11 cellular contexts compared by ENCODE assay signal in the genomic region with DNA sequence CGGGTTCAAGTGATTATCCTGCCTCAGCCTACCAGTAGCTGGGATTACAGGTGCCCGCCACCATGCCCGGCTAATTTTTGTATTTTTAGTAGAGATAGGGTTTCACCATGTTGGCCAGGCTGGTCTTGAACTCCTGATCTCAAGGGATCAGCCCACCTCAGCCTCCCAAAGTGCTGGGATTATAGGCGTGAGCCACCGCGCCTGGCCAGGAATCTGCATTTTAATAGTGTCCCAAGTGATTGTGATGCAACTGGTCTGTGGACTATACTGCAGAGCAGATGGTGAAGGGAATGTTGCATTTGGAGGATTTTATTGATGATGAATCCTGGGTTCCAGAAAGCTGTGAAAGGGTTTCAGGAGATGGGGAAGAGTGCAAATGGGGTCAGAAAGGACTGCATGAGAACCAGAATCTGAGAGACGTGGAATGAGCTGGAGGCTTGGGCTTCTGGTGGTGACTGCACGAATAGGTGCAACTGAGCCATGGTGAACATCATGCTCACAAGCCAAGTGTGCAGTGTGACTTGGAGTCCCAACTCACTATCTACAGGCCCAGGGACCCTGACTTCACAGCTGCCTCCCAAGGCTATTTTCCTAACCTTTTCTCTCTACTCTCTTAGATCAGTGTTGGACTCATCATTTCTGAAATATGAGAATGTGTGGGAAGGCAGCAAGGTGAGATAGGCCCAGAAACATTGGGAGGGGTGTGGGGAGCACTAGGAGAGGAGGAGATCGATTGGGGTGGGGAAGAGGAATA. TPM values are rescaled to one million over a fixed set of nuclear protein-coding genes. Genes with fewer than 3 reads are reported as not detected.
DNase-seq lines count a peak whose midpoint lies in the region; ATAC-seq, FAIRE-seq and TF ChIP-seq lines count a peak whose summit lies in the region.
"Had no signal": no experiment of that assay in that cellular context is flagged by ENCODE, and none has a peak within 500 bp of the region (broad histone marks: within the 10 kb centered on the region; RNA-seq: fewer than 3 reads in every experiment).

No MANE protein-coding gene starts in this region.

- peaks cover 21% of the 10 kb centered on the region for H3K79me2 ChIP-seq in HepG2 (ENCODE audit: insufficient read depth, low read length)

- no peaks in the 10 kb centered on the region for H3K27me3 Mint-ChIP-seq in stimulated activated naive CD8-positive, alpha-beta T cell treated with anti-CD3 and anti-CD28 coated beads, Interleukin-15, Interleukin-2, amounts not matched to agents 100 ng/mL and 50 ng/mL, for 24 hours

- no peaks in the 10 kb centered on the region for H3K9me3 Mint-ChIP-seq in stimulated activated naive CD8-positive, alpha-beta T cell treated with anti-CD3 and anti-CD28 coated beads, Interleukin-15, Interleukin-2, amounts not matched to agents 100 ng/mL and 50 ng/mL, for 24 hours
- H3K9me3 Mint-ChIP-seq: stimulated activated effector memory CD8-positive, alpha-beta T cell treated with anti-CD3 and anti-CD28 coated beads, Interleukin-12 subunit alpha, Interleukin-12 subunit beta, amount 100 ng/mL, for 72 hours had no signal

- H3K27me3 ChIP-seq in HepG2 (ENCODE audit: control insufficient read depth in 1 of 2, insufficient read depth in 2 of 2, low read length in 2 of 2), result no peaks in the 10 kb centered on the region
- H3K27me3 ChIP-seq in right lobe of liver, result no peaks in the 10 kb centered on the region

- H3K4me3 Mint-ChIP-seq in stimulated activated naive CD8-positive, alpha-beta T cell treated with anti-CD3 and anti-CD28 coated beads, Interleukin-15, Interleukin-2, amounts not matched to agents 100 ng/mL and 50 ng/mL, for 24 hours, result no peak overlapping the region
- H3K4me3 Mint-ChIP-seq: stimulated activated effector memory CD8-positive, alpha-beta T cell treated with anti-CD3 and anti-CD28 coated beads, Interleukin-12 subunit alpha, Interleukin-12 subunit beta, amount 100 ng/mL, for 72 hours had no signal

- peaks cover 37% of the 10 kb centered on the region for H3K4me1 ChIP-seq in HepG2 (ENCODE audit: insufficient read depth, low read length)
- H3K4me1 ChIP-seq in right lobe of liver, result peaks cover 0 to 8% (median 3%) of the 10 kb centered on the region in 4 donors

- CTCF ChIA-PET in HepG2 (lab: Yijun Ruan, JAX; ENCODE audit: low intra/inter-chr PET ratio, low total read pairs), result interaction anchor here (1.4 kb wide), 1 partner anchor 33 kb away, joined by 10 read pairs; no protein-coding TSS in a partner anchor

- H3K4me1 Mint-ChIP-seq in stimulated activated naive CD8-positive, alpha-beta T cell treated with anti-CD3 and anti-CD28 coated beads, Interleukin-15, Interleukin-2, amounts not matched to agents 100 ng/mL and 50 ng/mL, for 24 hours (ENCODE audit: low read depth), result peaks cover 45% of the 10 kb centered on the region

- no peak for TF ChIP-seq RAD21 in HepG2 (CRISPR knock-in tag; IDR thresholded peaks at IDR 0.05)

- ATAC-seq in HepG2 (no peak), right lobe of liver (no peak), GM21528 (IDR thresholded peaks at IDR 0.05; ENCODE audit: low FRiP score, unreplicated experiment) (no peak), GM19395 (IDR thresholded peaks at IDR 0.05; ENCODE audit: unreplicated experiment) (no peak), HG03469 (IDR thresholded peaks at IDR 0.05; ENCODE audit: unreplicated experiment) (no peak)

- peaks cover 6% of the 10 kb centered on the region; the same call in 1 of the 2 replicates for H4K20me1 ChIP-seq in HepG2 (ENCODE audit: insufficient read depth, low read length)

- intact Hi-C loops in HepG2 (cut with micrococcal nuclease; ENCODE audit: unreplicated experiment), result loop anchor here (2.0 to 5.0 kb wide), 3 partner anchors 33 to 71 kb away; a partner anchor contains a TSS
- intact Hi-C loops in right lobe of liver (cut with DNase I), result loop anchor here (5.0 to 10.0 kb wide), 3 partner anchors 51 to 59 kb away; a partner anchor contains a TSS

- peaks cover 2 to 20% of the 10 kb centered on the region in 2 experiments for H3K36me3 ChIP-seq in HepG2 (replicated peaks in 1 of 2; ENCODE audit: control insufficient read depth in 1 of 2, insufficient read depth in 2 of 2, low read length in 2 of 2)
- H3K36me3 ChIP-seq in right lobe of liver, result peaks cover 4 to 29% (median 15%) of the 10 kb centered on the region in 4 donors

- POLR2A ChIA-PET in HepG2 (lab: Yijun Ruan, JAX), result interaction anchor here (2.0 to 4.7 kb wide), 4 partner anchors 35 to 72 kb away, joined by 6 to 40 read pairs (median 12); a partner anchor contains a TSS

- H3K9ac ChIP-seq in HepG2 (ENCODE audit: insufficient read depth, low read depth, low read length), result no peak overlapping the region

- no peak overlapping the region for H3K4me3 ChIP-seq in HepG2 (replicated peaks in 1 of 3; ENCODE audit: insufficient read depth in 1 of 3, low read depth in 2 of 3, low read length in 3 of 3)
- no peak overlapping the region for H3K4me3 ChIP-seq in right lobe of liver
- H3K4me3 ChIP-seq: lower lobe of right lung had no signal

- no peak for DNase-seq in HepG2 (ENCODE audit: low spot score)
- DNase-seq in right lobe of liver, result no peak
- DNase-seq in epithelial cell of prostate (ENCODE audit: low read depth, low spot score), result no peak

- H3K36me3 Mint-ChIP-seq in stimulated activated naive CD8-positive, alpha-beta T cell treated with anti-CD3 and anti-CD28 coated beads, Interleukin-15, Interleukin-2, amounts not matched to agents 100 ng/mL and 50 ng/mL, for 24 hours (ENCODE audit: low read depth), result peaks cover 40% of the 10 kb centered on the region

- H3K27ac Mint-ChIP-seq in stimulated activated naive CD8-positive, alpha-beta T cell treated with anti-CD3 and anti-CD28 coated beads, Interleukin-15, Interleukin-2, amounts not matched to agents 100 ng/mL and 50 ng/mL, for 24 hours, result peak overlapping the region; percentile 56

- no peak overlapping the region for H3K4me2 ChIP-seq in HepG2 (ENCODE audit: low read depth, low read length)

- H3K27ac ChIP-seq in HepG2 (ENCODE audit: extremely low read length, insufficient read depth, low read length) (no peak overlapping the region), right lobe of liver (no peak overlapping the region), epithelial cell of prostate (peak overlapping the region; percentile 40)
- H3K27ac ChIP-seq: lower lobe of right lung had no signal

- H3K9me3 ChIP-seq in HepG2 (ENCODE audit: low read length) (no peaks in the 10 kb centered on the region), right lobe of liver (no peaks in the 10 kb centered on the region)
- H3K9me3 ChIP-seq: lower lobe of right lung had no signal

- no peak for TF ChIP-seq CTCF in HepG2 (CRISPR knock-in tag; IDR thresholded peaks at IDR 0.05)
- no peak for TF ChIP-seq CTCF in right lobe of liver (IDR thresholded peaks at IDR 0.05)

- H2AFZ ChIP-seq in HepG2 (ENCODE audit: low read length), result no peak overlapping the region

- in situ Hi-C loops in HepG2 (cut with HindIII; ENCODE audit: extremely low pct_ligation_motif_present, low pct_unique_long_range_greater_than_20kb), result loop anchor here (5.0 kb wide), 1 partner anchor 56 kb away; a partner anchor contains a TSS

- WGBS in HepG2 (ENCODE audit: low lambda C conversion rate), result 92% methylated on average over 8 of the region's 9 CpGs
- 67% methylated on average over 9 of the region's 9 CpGs for WGBS in right lobe of liver (ENCODE audit: insufficient coverage, low coverage, low lambda C conversion rate, missing lambda C conversion rate)

- TF ChIP-seq EP300 in HepG2 (IDR thresholded peaks at IDR 0.05; ENCODE audit: low read depth in 2 of 2, low read length in 2 of 2) (no peak), HepG2 (CRISPR knock-in tag; IDR thresholded peaks at IDR 0.05; ENCODE audit: borderline replicate concordance) (no peak)

- TF ChIP-seq POLR2A in HepG2 (IDR thresholded peaks at IDR 0.05; ENCODE audit: insufficient read depth in 1 of 2, low read depth in 2 of 2, low read length in 2 of 2), result no peak
- TF ChIP-seq POLR2A in right lobe of liver (IDR thresholded peaks at IDR 0.05), result no peak
- TF ChIP-seq POLR2A in Raji (IDR thresholded peaks at IDR 0.05; ENCODE audit: insufficient read depth, low read depth, low read length), result peak; percentile 30; the same call in 1 of the 2 replicates

- BruUV-seq in HepG2 (replicated peaks; lab: Mats Ljungman, UMichigan), result no TSS peak

- FAIRE-seq in HepG2 (lab: Jason Lieb, UNC), result no peak
- FAIRE-seq: small intestine had no signal

RNA-seq across cellular contexts. Expression of a gene that starts 4.5 kb away (rescaled TPM):
- total RNA-seq in HepG2 (2016; rRNA removed; fragmentation: Illumina TruSeq; extraction: Trizol), result 421 and 486 TPM in 2 replicates
- total RNA-seq in HepG2 (2016; cell fraction: cytosol; rRNA removed; fragmentation: Illumina TruSeq; extraction: Trizol; ENCODE audit: low read depth), result 72.0 TPM in 2 replicates
- total RNA-seq in HepG2 (2016; cell fraction: insoluble cytoplasmic fraction; rRNA removed; fragmentation: Illumina TruSeq; extraction: Trizol), result 458 and 473 TPM in 2 replicates
- 138 and 145 TPM in 2 replicates for total RNA-seq in HepG2 (2016; cell fraction: membrane; rRNA removed; fragmentation: Illumina TruSeq; extraction: Trizol)
- 138 and 140 TPM in 2 replicates for total RNA-seq in HepG2 (2016; cell fraction: nucleus; rRNA removed; fragmentation: Illumina TruSeq; extraction: Trizol)
- 137 and 150 TPM in 2 replicates for polyA plus RNA-seq in HepG2 (2011; rRNA removed)
- 378 and 432 TPM in 2 replicates for polyA plus RNA-seq in HepG2 (2011; cell fraction: cytosol; rRNA removed)
- 76.8 and 81.8 TPM in 2 replicates for polyA plus RNA-seq in HepG2 (2011; cell fraction: nucleus; rRNA removed)
- polyA plus RNA-seq in HepG2 (2012), result 154 and 167 TPM in 2 replicates
- polyA plus RNA-seq in HepG2 (2016; cell fraction: cytosol; fragmentation: Illumina TruSeq; extraction: Trizol; ENCODE audit: low read depth), result 148 and 185 TPM in 2 replicates
- 474 and 475 TPM in 2 replicates for polyA plus RNA-seq in HepG2 (2016; cell fraction: insoluble cytoplasmic fraction; fragmentation: Illumina TruSeq; extraction: Trizol; ENCODE audit: low read depth)
- 144 and 146 TPM in 2 replicates for polyA plus RNA-seq in HepG2 (2016; cell fraction: membrane; fragmentation: Illumina TruSeq; extraction: Trizol; ENCODE audit: low read depth)
- polyA plus RNA-seq in HepG2 (2016; cell fraction: nucleus; fragmentation: Illumina TruSeq; extraction: Trizol; ENCODE audit: insufficient read depth, low read depth), result 247 and 273 TPM in 2 replicates
- 68.8 and 527 TPM in 2 replicates for polyA minus RNA-seq in HepG2 (2011; rRNA and poly(A)+ RNA removed; ENCODE audit: low replicate concordance)
- polyA minus RNA-seq in HepG2 (2011; cell fraction: cytosol; rRNA and poly(A)+ RNA removed), result 25.4 and 29.8 TPM in 2 replicates
- polyA minus RNA-seq in HepG2 (2011; cell fraction: nucleus; rRNA and poly(A)+ RNA removed), result 35.5 and 41.8 TPM in 2 replicates
- 100 to 1,000 TPM in 2 of 6 experiments, 10 to 100 TPM in 4; 17.2 to 600 (median 24.9) TPM for total RNA-seq in right lobe of liver

RNA-seq across cellular contexts. Expression of a gene that starts 25.4 kb away (rescaled TPM):
- 0.58 and 0.76 TPM in 2 replicates for total RNA-seq in HepG2 (2016; rRNA removed; fragmentation: Illumina TruSeq; extraction: Trizol)
- 0.18 and 0.30 TPM in 2 replicates for total RNA-seq in HepG2 (2016; cell fraction: cytosol; rRNA removed; fragmentation: Illumina TruSeq; extraction: Trizol; ENCODE audit: low read depth)
- 0.74 and 1.4 TPM in 2 replicates for total RNA-seq in HepG2 (2016; cell fraction: insoluble cytoplasmic fraction; rRNA removed; fragmentation: Illumina TruSeq; extraction: Trizol)
- 1.1 and 1.6 TPM in 2 replicates for total RNA-seq in HepG2 (2016; cell fraction: membrane; rRNA removed; fragmentation: Illumina TruSeq; extraction: Trizol)
- total RNA-seq in HepG2 (2016; cell fraction: nucleus; rRNA removed; fragmentation: Illumina TruSeq; extraction: Trizol), result 1.3 and 1.9 TPM in 2 replicates
- 2.2 TPM in 2 replicates for polyA plus RNA-seq in HepG2 (2011; rRNA removed)
- polyA plus RNA-seq in HepG2 (2011; cell fraction: cytosol; rRNA removed), result 0.97 and 1.1 TPM in 2 replicates
- polyA plus RNA-seq in HepG2 (2011; cell fraction: nucleus; rRNA removed), result 9.8 and 10.5 TPM in 2 replicates
- 2.3 and 2.6 TPM in 2 replicates for polyA plus RNA-seq in HepG2 (2012)
- polyA plus RNA-seq in HepG2 (2016; cell fraction: cytosol; fragmentation: Illumina TruSeq; extraction: Trizol; ENCODE audit: low read depth), result 0.14 and 0.19 TPM in 2 replicates
- 1.8 and 2.6 TPM in 2 replicates for polyA plus RNA-seq in HepG2 (2016; cell fraction: insoluble cytoplasmic fraction; fragmentation: Illumina TruSeq; extraction: Trizol; ENCODE audit: low read depth)
- polyA plus RNA-seq in HepG2 (2016; cell fraction: membrane; fragmentation: Illumina TruSeq; extraction: Trizol; ENCODE audit: low read depth), result 1.4 TPM in 2 replicates
- 5.8 and 8.1 TPM in 2 replicates for polyA plus RNA-seq in HepG2 (2016; cell fraction: nucleus; fragmentation: Illumina TruSeq; extraction: Trizol; ENCODE audit: insufficient read depth, low read depth)
- polyA minus RNA-seq in HepG2 (2011; rRNA and poly(A)+ RNA removed; ENCODE audit: low replicate concordance), result 2.8 and 5.2 TPM in 2 replicates
- polyA minus RNA-seq in HepG2 (2011; cell fraction: cytosol; rRNA and poly(A)+ RNA removed), result 1.1 and 1.3 TPM in 2 replicates
- polyA minus RNA-seq in HepG2 (2011; cell fraction: nucleus; rRNA and poly(A)+ RNA removed), result 3.4 and 5.0 TPM in 2 replicates
- 1 to 10 TPM in 5 of 6 experiments, under 1 TPM in 1; 0.99 to 2.6 (median 2.3) TPM for total RNA-seq in right lobe of liver

RNA-seq across cellular contexts. Expression of a gene that starts 33.8 kb away (rescaled TPM):
- total RNA-seq in HepG2 (2016; rRNA removed; fragmentation: Illumina TruSeq; extraction: Trizol) (55.2 and 93.6 TPM in 2 replicates), right lobe of liver (100 to 1,000 TPM in 1 of 6 experiments, 10 to 100 TPM in 5; 39.1 to 139 (median 66.9) TPM)
- 36.1 and 42.2 TPM in 2 replicates for total RNA-seq in HepG2 (2016; cell fraction: cytosol; rRNA removed; fragmentation: Illumina TruSeq; extraction: Trizol; ENCODE audit: low read depth)
- total RNA-seq in HepG2 (2016; cell fraction: insoluble cytoplasmic fraction; rRNA removed; fragmentation: Illumina TruSeq; extraction: Trizol), result 46.7 and 98.5 TPM in 2 replicates
- 46.8 and 48.3 TPM in 2 replicates for total RNA-seq in HepG2 (2016; cell fraction: membrane; rRNA removed; fragmentation: Illumina TruSeq; extraction: Trizol)
- total RNA-seq in HepG2 (2016; cell fraction: nucleus; rRNA removed; fragmentation: Illumina TruSeq; extraction: Trizol), result 117 and 127 TPM in 2 replicates
- polyA plus RNA-seq in HepG2 (2011; rRNA removed), result 358 and 371 TPM in 2 replicates
- 214 and 230 TPM in 2 replicates for polyA plus RNA-seq in HepG2 (2011; cell fraction: cytosol; rRNA removed)
- polyA plus RNA-seq in HepG2 (2011; cell fraction: nucleus; rRNA removed), result 367 and 383 TPM in 2 replicates
- 198 and 242 TPM in 2 replicates for polyA plus RNA-seq in HepG2 (2012)
- 24.3 and 27.5 TPM in 2 replicates for polyA plus RNA-seq in HepG2 (2016; cell fraction: cytosol; fragmentation: Illumina TruSeq; extraction: Trizol; ENCODE audit: low read depth)
- polyA plus RNA-seq in HepG2 (2016; cell fraction: insoluble cytoplasmic fraction; fragmentation: Illumina TruSeq; extraction: Trizol; ENCODE audit: low read depth), result 35.3 and 44.6 TPM in 2 replicates
- 26.3 and 32.3 TPM in 2 replicates for polyA plus RNA-seq in HepG2 (2016; cell fraction: membrane; fragmentation: Illumina TruSeq; extraction: Trizol; ENCODE audit: low read depth)
- polyA plus RNA-seq in HepG2 (2016; cell fraction: nucleus; fragmentation: Illumina TruSeq; extraction: Trizol; ENCODE audit: insufficient read depth, low read depth), result 175 and 182 TPM in 2 replicates
- 35.9 and 876 TPM in 2 replicates for polyA minus RNA-seq in HepG2 (2011; rRNA and poly(A)+ RNA removed; ENCODE audit: low replicate concordance)
- polyA minus RNA-seq in HepG2 (2011; cell fraction: cytosol; rRNA and poly(A)+ RNA removed), result 280 and 283 TPM in 2 replicates
- polyA minus RNA-seq in HepG2 (2011; cell fraction: nucleus; rRNA and poly(A)+ RNA removed), result 466 and 567 TPM in 2 replicates

RNA-seq across cellular contexts. Expression of a gene that starts 49.1 kb away (rescaled TPM):
- total RNA-seq in HepG2 (2016; rRNA removed; fragmentation: Illumina TruSeq; extraction: Trizol) (23.9 and 24.6 TPM in 2 replicates), right lobe of liver (10 to 100 TPM; 31.5 to 63.7 (median 47.9) TPM)
- 3.8 and 3.9 TPM in 2 replicates for total RNA-seq in HepG2 (2016; cell fraction: cytosol; rRNA removed; fragmentation: Illumina TruSeq; extraction: Trizol; ENCODE audit: low read depth)
- total RNA-seq in HepG2 (2016; cell fraction: insoluble cytoplasmic fraction; rRNA removed; fragmentation: Illumina TruSeq; extraction: Trizol), result 22.3 and 22.8 TPM in 2 replicates
- total RNA-seq in HepG2 (2016; cell fraction: membrane; rRNA removed; fragmentation: Illumina TruSeq; extraction: Trizol), result 7.8 and 8.4 TPM in 2 replicates
- 20.4 and 20.9 TPM in 2 replicates for total RNA-seq in HepG2 (2016; cell fraction: nucleus; rRNA removed; fragmentation: Illumina TruSeq; extraction: Trizol)
- polyA plus RNA-seq in HepG2 (2011; rRNA removed), result 25.9 and 28.9 TPM in 2 replicates
- 20.0 and 24.2 TPM in 2 replicates for polyA plus RNA-seq in HepG2 (2011; cell fraction: cytosol; rRNA removed)
- 30.0 and 31.3 TPM in 2 replicates for polyA plus RNA-seq in HepG2 (2011; cell fraction: nucleus; rRNA removed)
- polyA plus RNA-seq in HepG2 (2012), result 9.8 and 12.4 TPM in 2 replicates
- 2.0 and 2.2 TPM in 2 replicates for polyA plus RNA-seq in HepG2 (2016; cell fraction: cytosol; fragmentation: Illumina TruSeq; extraction: Trizol; ENCODE audit: low read depth)
- 22.7 and 23.4 TPM in 2 replicates for polyA plus RNA-seq in HepG2 (2016; cell fraction: insoluble cytoplasmic fraction; fragmentation: Illumina TruSeq; extraction: Trizol; ENCODE audit: low read depth)
- 3.8 and 4.7 TPM in 2 replicates for polyA plus RNA-seq in HepG2 (2016; cell fraction: membrane; fragmentation: Illumina TruSeq; extraction: Trizol; ENCODE audit: low read depth)
- polyA plus RNA-seq in HepG2 (2016; cell fraction: nucleus; fragmentation: Illumina TruSeq; extraction: Trizol; ENCODE audit: insufficient read depth, low read depth), result 31.4 and 33.9 TPM in 2 replicates
- 44.5 and 46.8 TPM in 2 replicates for polyA minus RNA-seq in HepG2 (2011; rRNA and poly(A)+ RNA removed; ENCODE audit: low replicate concordance)
- polyA minus RNA-seq in HepG2 (2011; cell fraction: cytosol; rRNA and poly(A)+ RNA removed), result 12.1 and 15.9 TPM in 2 replicates
- polyA minus RNA-seq in HepG2 (2011; cell fraction: nucleus; rRNA and poly(A)+ RNA removed), result 25.6 and 32.1 TPM in 2 replicates

RNA-seq across cellular contexts. Expression of a gene that starts 58.2 kb away (rescaled TPM):
- total RNA-seq in HepG2 (2016; rRNA removed; fragmentation: Illumina TruSeq; extraction: Trizol) (240 and 281 TPM in 2 replicates), right lobe of liver (10 to 100 TPM; 29.7 to 82.4 (median 36.6) TPM)
- total RNA-seq in HepG2 (2016; cell fraction: cytosol; rRNA removed; fragmentation: Illumina TruSeq; extraction: Trizol; ENCODE audit: low read depth), result 34.6 and 38.4 TPM in 2 replicates
- total RNA-seq in HepG2 (2016; cell fraction: insoluble cytoplasmic fraction; rRNA removed; fragmentation: Illumina TruSeq; extraction: Trizol), result 238 and 272 TPM in 2 replicates
- total RNA-seq in HepG2 (2016; cell fraction: membrane; rRNA removed; fragmentation: Illumina TruSeq; extraction: Trizol), result 70.8 and 76.3 TPM in 2 replicates
- 107 and 120 TPM in 2 replicates for total RNA-seq in HepG2 (2016; cell fraction: nucleus; rRNA removed; fragmentation: Illumina TruSeq; extraction: Trizol)
- 115 and 147 TPM in 2 replicates for polyA plus RNA-seq in HepG2 (2011; rRNA removed)
- polyA plus RNA-seq in HepG2 (2011; cell fraction: cytosol; rRNA removed), result 101 and 136 TPM in 2 replicates
- 71.8 and 88.2 TPM in 2 replicates for polyA plus RNA-seq in HepG2 (2011; cell fraction: nucleus; rRNA removed)
- polyA plus RNA-seq in HepG2 (2012), result 112 and 121 TPM in 2 replicates
- 42.2 and 43.3 TPM in 2 replicates for polyA plus RNA-seq in HepG2 (2016; cell fraction: cytosol; fragmentation: Illumina TruSeq; extraction: Trizol; ENCODE audit: low read depth)
- 357 and 380 TPM in 2 replicates for polyA plus RNA-seq in HepG2 (2016; cell fraction: insoluble cytoplasmic fraction; fragmentation: Illumina TruSeq; extraction: Trizol; ENCODE audit: low read depth)
- 55.0 and 58.3 TPM in 2 replicates for polyA plus RNA-seq in HepG2 (2016; cell fraction: membrane; fragmentation: Illumina TruSeq; extraction: Trizol; ENCODE audit: low read depth)
- polyA plus RNA-seq in HepG2 (2016; cell fraction: nucleus; fragmentation: Illumina TruSeq; extraction: Trizol; ENCODE audit: insufficient read depth, low read depth), result 190 and 200 TPM in 2 replicates
- polyA minus RNA-seq in HepG2 (2011; rRNA and poly(A)+ RNA removed; ENCODE audit: low replicate concordance), result 51.1 and 143 TPM in 2 replicates
- polyA minus RNA-seq in HepG2 (2011; cell fraction: cytosol; rRNA and poly(A)+ RNA removed), result 71.0 and 74.1 TPM in 2 replicates
- polyA minus RNA-seq in HepG2 (2011; cell fraction: nucleus; rRNA and poly(A)+ RNA removed), result 70.0 and 97.2 TPM in 2 replicates
